1 cellular context compared by ENCODE assay signal in genomic region chr10:51972733-51973346, GRCh38.
TF ChIP-seq lines count a peak whose summit lies in the region.

No MANE protein-coding gene starts in this region.

TF ChIP-seq in H1, 55 proteins besides CTCF, POLR2A, EP300 and RAD21 (continued from another document):
- TF ChIP-seq CHD1 (IDR thresholded peaks at IDR 0.05; ENCODE audit: low read depth, low read length) (no peak), SP4 (IDR thresholded peaks at IDR 0.05; ENCODE audit: low read length) (no peak), POLR2AphosphoS5 (IDR thresholded peaks at IDR 0.05; ENCODE audit: low read depth, low read length) (no peak), TAF1 (IDR thresholded peaks at IDR 0.05; ENCODE audit: low read depth, low read length) (no peak), YY1 (IDR thresholded peaks at IDR 0.05; ENCODE audit: low read depth, low read length) (no peak), KDM4A (IDR thresholded peaks at IDR 0.05; ENCODE audit: low read depth, low read length, severe bottlenecking) (no peak), CHD7 (IDR thresholded peaks at IDR 0.05; ENCODE audit: insufficient replicate concordance, low read length) (no peak), MAFK (IDR thresholded peaks at IDR 0.05; ENCODE audit: low read depth, low read length) (no peak)
